In genomic region chr16:2946649-2947048, GRCh38 we compare ENCODE assay signal across 8 cellular contexts. TPM values are rescaled to one million over a fixed set of nuclear protein-coding genes. Genes with fewer than 3 reads are reported as not detected.
"Had no signal": no experiment of that assay in that cellular context is flagged by ENCODE, and none has a peak within 500 bp of the region (broad histone marks: within the 10 kb centered on the region; RNA-seq: fewer than 3 reads in every experiment).

No MANE protein-coding gene starts in this region.

- DNase-seq: GM23248, GOT3, H7, KG1 had no signal

- H3K9me3 ChIP-seq: HAP-1 had no signal

- H3K36me3 ChIP-seq: HAP-1 had no signal

- H3K4me1 ChIP-seq: HAP-1 had no signal

- H3K27ac ChIP-seq: GM23248, HL-60 had no signal

- ATAC-seq: HCT116, HepG2 had no signal

- H2AFZ ChIP-seq: GM23248 had no signal

- H3K4me3 ChIP-seq: GM23248, HAP-1 had no signal

- H3K9ac ChIP-seq: GM23248 had no signal

- FAIRE-seq: HepG2 had no signal

RNA-seq across cellular contexts. Expression of gene KREMEN2, which starts 17.4 kb away (rescaled TPM):
- total RNA-seq: GM23248 had no signal
- polyA plus RNA-seq: GM23248 had no signal
